Comparison of ENCODE assay signal across 1 cellular context in the genomic region with DNA sequence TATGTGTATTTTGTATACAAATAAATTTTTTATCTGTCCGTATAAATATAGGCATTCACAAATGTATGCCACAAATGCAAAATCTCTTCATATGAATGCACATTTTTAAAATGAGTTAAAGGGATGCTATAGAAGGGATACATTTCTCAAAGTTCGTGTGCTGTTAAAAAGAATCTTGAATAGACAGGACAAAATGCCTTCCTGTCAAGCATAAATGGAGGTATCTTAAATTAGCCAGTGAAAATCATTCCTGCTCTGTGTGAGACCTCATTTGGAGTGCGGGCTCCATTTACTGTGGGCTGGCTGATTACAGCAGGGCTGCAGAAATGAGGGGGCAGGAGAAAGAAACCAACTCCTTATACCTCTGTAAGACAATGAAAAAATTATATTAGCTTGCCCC.
TF ChIP-seq lines count a peak whose summit lies in the region.

No MANE protein-coding gene starts in this region.

TF ChIP-seq in WTC11, 78 proteins besides CTCF, POLR2A, EP300 and RAD21 (continued from another document):
- TF ChIP-seq, protein P1, sequence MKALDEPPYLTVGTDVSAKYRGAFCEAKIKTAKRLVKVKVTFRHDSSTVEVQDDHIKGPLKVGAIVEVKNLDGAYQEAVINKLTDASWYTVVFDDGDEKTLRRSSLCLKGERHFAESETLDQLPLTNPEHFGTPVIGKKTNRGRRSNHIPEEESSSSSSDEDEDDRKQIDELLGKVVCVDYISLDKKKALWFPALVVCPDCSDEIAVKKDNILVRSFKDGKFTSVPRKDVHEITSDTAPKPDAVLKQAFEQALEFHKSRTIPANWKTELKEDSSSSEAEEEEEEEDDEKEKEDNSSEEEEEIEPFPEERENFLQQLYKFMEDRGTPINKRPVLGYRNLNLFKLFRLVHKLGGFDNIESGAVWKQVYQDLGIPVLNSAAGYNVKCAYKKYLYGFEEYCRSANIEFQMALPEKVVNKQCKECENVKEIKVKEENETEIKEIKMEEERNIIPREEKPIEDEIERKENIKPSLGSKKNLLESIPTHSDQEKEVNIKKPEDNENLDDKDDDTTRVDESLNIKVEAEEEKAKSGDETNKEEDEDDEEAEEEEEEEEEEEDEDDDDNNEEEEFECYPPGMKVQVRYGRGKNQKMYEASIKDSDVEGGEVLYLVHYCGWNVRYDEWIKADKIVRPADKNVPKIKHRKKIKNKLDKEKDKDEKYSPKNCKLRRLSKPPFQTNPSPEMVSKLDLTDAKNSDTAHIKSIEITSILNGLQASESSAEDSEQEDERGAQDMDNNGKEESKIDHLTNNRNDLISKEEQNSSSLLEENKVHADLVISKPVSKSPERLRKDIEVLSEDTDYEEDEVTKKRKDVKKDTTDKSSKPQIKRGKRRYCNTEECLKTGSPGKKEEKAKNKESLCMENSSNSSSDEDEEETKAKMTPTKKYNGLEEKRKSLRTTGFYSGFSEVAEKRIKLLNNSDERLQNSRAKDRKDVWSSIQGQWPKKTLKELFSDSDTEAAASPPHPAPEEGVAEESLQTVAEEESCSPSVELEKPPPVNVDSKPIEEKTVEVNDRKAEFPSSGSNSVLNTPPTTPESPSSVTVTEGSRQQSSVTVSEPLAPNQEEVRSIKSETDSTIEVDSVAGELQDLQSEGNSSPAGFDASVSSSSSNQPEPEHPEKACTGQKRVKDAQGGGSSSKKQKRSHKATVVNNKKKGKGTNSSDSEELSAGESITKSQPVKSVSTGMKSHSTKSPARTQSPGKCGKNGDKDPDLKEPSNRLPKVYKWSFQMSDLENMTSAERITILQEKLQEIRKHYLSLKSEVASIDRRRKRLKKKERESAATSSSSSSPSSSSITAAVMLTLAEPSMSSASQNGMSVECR (CRISPR knock-in tag; IDR thresholded peaks at IDR 0.05; ENCODE audit: borderline replicate concordance): no peak
- TF ChIP-seq RELA (CRISPR knock-in tag; IDR thresholded peaks at IDR 0.05; ENCODE audit: borderline replicate concordance) (no peak), ZNF138 (CRISPR knock-in tag; conservative IDR thresholded peaks at IDR 0.05) (no peak), PRRX2 (CRISPR knock-in tag; IDR thresholded peaks at IDR 0.05) (no peak), SMAD3 (CRISPR knock-in tag; IDR thresholded peaks at IDR 0.05; ENCODE audit: borderline replicate concordance) (no peak), ELF4 (CRISPR knock-in tag; IDR thresholded peaks at IDR 0.05; ENCODE audit: low read depth) (no peak), JUN (CRISPR knock-in tag; IDR thresholded peaks at IDR 0.05) (no peak), FOXP1 (CRISPR knock-in tag; IDR thresholded peaks at IDR 0.05; ENCODE audit: borderline replicate concordance) (no peak), ZNF512 (CRISPR knock-in tag; IDR thresholded peaks at IDR 0.05; ENCODE audit: borderline replicate concordance) (no peak), MLX (CRISPR knock-in tag; IDR thresholded peaks at IDR 0.05) (no peak), GRHL2 (CRISPR knock-in tag; IDR thresholded peaks at IDR 0.05; ENCODE audit: insufficient replicate concordance, severe bottlenecking) (no peak)
- TF ChIP-seq, protein P2, sequence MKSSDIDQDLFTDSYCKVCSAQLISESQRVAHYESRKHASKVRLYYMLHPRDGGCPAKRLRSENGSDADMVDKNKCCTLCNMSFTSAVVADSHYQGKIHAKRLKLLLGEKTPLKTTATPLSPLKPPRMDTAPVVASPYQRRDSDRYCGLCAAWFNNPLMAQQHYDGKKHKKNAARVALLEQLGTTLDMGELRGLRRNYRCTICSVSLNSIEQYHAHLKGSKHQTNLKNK (CRISPR knock-in tag; IDR thresholded peaks at IDR 0.05): no peak
- TF ChIP-seq, protein P3, sequence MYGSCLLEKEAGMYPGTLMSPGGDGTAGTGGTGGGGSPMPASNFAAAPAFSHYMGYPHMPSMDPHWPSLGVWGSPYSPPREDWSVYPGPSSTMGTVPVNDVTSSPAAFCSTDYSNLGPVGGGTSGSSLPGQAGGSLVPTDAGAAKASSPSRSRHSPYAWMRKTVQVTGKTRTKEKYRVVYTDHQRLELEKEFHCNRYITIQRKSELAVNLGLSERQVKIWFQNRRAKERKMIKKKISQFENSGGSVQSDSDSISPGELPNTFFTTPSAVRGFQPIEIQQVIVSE (CRISPR knock-in tag; IDR thresholded peaks at IDR 0.05; ENCODE audit: borderline replicate concordance): no peak
